In genomic region chr1:99457381-99458165, GRCh38 we compare ENCODE assay signal across 14 cellular contexts.
DNase-seq lines count a peak whose midpoint lies in the region; ATAC-seq and TF ChIP-seq lines count a peak whose summit lies in the region.
"Had no signal": no experiment of that assay in that cellular context is flagged by ENCODE, and none has a peak within 500 bp of the region (broad histone marks: within the 10 kb centered on the region; RNA-seq: fewer than 3 reads in every experiment).

No MANE protein-coding gene starts in this region.

- H3K9me3 ChIP-seq in SJSA1 (replicated peaks): no peaks in the 10 kb centered on the region
- H3K9me3 ChIP-seq: stomach had no signal

- DNase-seq in H4 (ENCODE audit: low spot score) (peak; percentile 7), SJSA1 (ENCODE audit: low read depth in 1 of 2, low spot score in 2 of 2) (peak; percentile 54 to 74), foreskin fibroblast (peak; percentile 64 to 66), superior temporal gyrus (ENCODE audit: extremely low spot score) (peak; percentile 60), NOMO-1 (lab: John Stamatoyannopoulos, UW; ENCODE audit: unreplicated experiment in 2 of 2) (no peak)
- DNase-seq: activated CD4-positive, alpha-beta T cell treated with anti-CD3 and anti-CD28 coated beads for 36 hours; DMS53; Karpas-422; stimulated activated CD4-positive, alpha-beta T cell treated with anti-CD3 and anti-CD28 coated beads, Interleukin-4, amount 100 ng/mL, for 24 hours; stomach had no signal

- H3K27ac ChIP-seq in SJSA1: peak overlapping the region; percentile 45
- H3K27ac ChIP-seq: stomach had no signal

- no peak for ATAC-seq in HG02970 (IDR thresholded peaks at IDR 0.05; ENCODE audit: low FRiP score, unreplicated experiment)
- no peak for ATAC-seq in HG03139 (IDR thresholded peaks at IDR 0.05; ENCODE audit: unreplicated experiment)
- ATAC-seq: activated CD4-positive, alpha-beta T cell treated with anti-CD3 and anti-CD28 coated beads for 36 hours; activated T-helper 17 cell treated with anti-CD3 and anti-CD28 coated beads, Interleukin-2, amount 50 U/mL, for 72 hours had no signal

- H3K4me1 ChIP-seq in SJSA1 (replicated peaks): peaks cover 24% of the 10 kb centered on the region
- H3K4me1 ChIP-seq: stomach had no signal

- no peaks in the 10 kb centered on the region for H3K27me3 ChIP-seq in SJSA1 (replicated peaks)
- H3K27me3 ChIP-seq: stomach had no signal

- no peak for TF ChIP-seq CTCF in foreskin fibroblast (IDR thresholded peaks at IDR 0.05; ENCODE audit: low read depth, low read length)

- no peaks in the 10 kb centered on the region for H3K36me3 ChIP-seq in SJSA1
- H3K36me3 ChIP-seq: stomach had no signal

- H3K4me3 ChIP-seq in SJSA1: no peak overlapping the region
- no peak overlapping the region for H3K4me3 ChIP-seq in foreskin fibroblast (ENCODE audit: low read depth in 1 of 2, low read length in 2 of 2)
- H3K4me3 ChIP-seq: lung, stomach had no signal

Comparison
In these comparisons a context has a peak if more than half of its experiments do, and no peak if none do; other contexts are left out.
1. DNase-seq: peak in H4 (single experiment), SJSA1 (2 of 2), foreskin fibroblast (2 of 2) and superior temporal gyrus (single experiment); none in NOMO-1 (0 of 2).